Comparison of ENCODE assay signal across 12 cellular contexts in genomic region chr5:88952344-88952743, GRCh38.
A peak's percentile ranks its signal among the peaks of the same experiment; 100 is the strongest.
DNase-seq lines count a peak whose midpoint lies in the region; ATAC-seq and TF ChIP-seq lines count a peak whose summit lies in the region.
"Had no signal": no experiment of that assay in that cellular context is flagged by ENCODE, and none has a peak within 500 bp of the region (broad histone marks: within the 10 kb centered on the region; RNA-seq: fewer than 3 reads in every experiment).

No MANE protein-coding gene starts in this region.

- H3K4me1 ChIP-seq in tibial artery: peaks cover 0 to 53% (median 5%) of the 10 kb centered on the region in 4 donors

- no peaks in the 10 kb centered on the region for H3K27me3 ChIP-seq in tibial artery

- no peaks in the 10 kb centered on the region for H3K9me3 ChIP-seq in tibial artery

- DNase-seq in NCI-H524 (lab: John Stamatoyannopoulos, UW) (peak; percentile 49 to 88), NCI-H524 treated with DMSO at 0.1 percent for 48 hours (lab: John Stamatoyannopoulos, UW) (no peak), NCI-H2227 treated with DMSO at 0.1 percent for 48 hours (lab: John Stamatoyannopoulos, UW) (peak; percentile 5), choroid plexus epithelial cell (ENCODE audit: low read depth) (peak; percentile 66), tibial artery (no peak), activated gamma-delta T cell treated with Interleukin-2 at 50 U/mL for 16 hours (no peak), SW 1271 (lab: John Stamatoyannopoulos, UW) (no peak)
- DNase-seq: 8988T; activated effector memory CD4-positive, alpha-beta T cell treated with Interleukin-2 at 50 U/mL for 16 hours; NCI-H446 treated with DMSO at 0.1 percent for 48 hours had no signal

- TF ChIP-seq CTCF in choroid plexus epithelial cell (conservative IDR thresholded peaks at IDR 0.05; ENCODE audit: low read depth, low read length): no peak
- TF ChIP-seq CTCF in tibial artery (IDR thresholded peaks at IDR 0.05): no peak

- intact Hi-C loops in tibial artery (cut with DNase I; ENCODE audit: low total_unique reads): no loop called here

- no peak for ATAC-seq in HG02840 (IDR thresholded peaks at IDR 0.05; ENCODE audit: low FRiP score, unreplicated experiment)
- ATAC-seq: left lobe of liver had no signal

- H3K4me3 ChIP-seq in choroid plexus epithelial cell (ENCODE audit: low read depth, low read length) (no peak overlapping the region), tibial artery (no peak overlapping the region)

- H3K36me3 ChIP-seq in tibial artery: no peaks in the 10 kb centered on the region

- H3K27ac ChIP-seq in tibial artery: peak overlapping the region; percentile 37 to 46

Comparison
In these comparisons a context has a peak if more than half of its experiments do, and no peak if none do; other contexts are left out.
1. DNase-seq: peak in NCI-H524 (2 of 2), NCI-H2227 treated with DMSO at 0.1 percent for 48 hours (single experiment) and choroid plexus epithelial cell (single experiment); none in NCI-H524 treated with DMSO at 0.1 percent for 48 hours (single experiment), tibial artery (0 of 2), activated gamma-delta T cell treated with Interleukin-2 at 50 U/mL for 16 hours (single experiment) and SW 1271 (0 of 2).